28 cellular contexts compared by ENCODE assay signal in the genomic region with DNA sequence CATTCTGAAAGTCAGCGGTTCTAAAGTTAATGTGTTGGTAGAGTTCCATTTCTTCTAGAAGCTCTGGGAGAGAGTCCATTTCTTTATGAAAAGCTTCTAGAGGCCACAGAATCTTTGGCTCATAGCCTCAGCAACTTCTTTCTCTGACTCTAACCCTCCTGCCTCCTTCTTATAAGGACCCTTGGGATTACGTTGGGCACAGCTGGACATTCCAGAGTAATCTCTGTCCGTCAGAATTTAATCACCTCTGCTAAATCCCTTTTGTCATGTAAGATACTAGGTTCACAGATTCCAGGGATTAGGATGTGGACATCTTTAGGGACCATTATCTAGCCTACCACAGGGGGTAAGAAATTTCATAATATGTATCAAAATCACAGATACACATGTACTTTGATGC. TPM values are rescaled to one million over a fixed set of nuclear protein-coding genes. Genes with fewer than 3 reads are reported as not detected.
DNase-seq lines count a peak whose midpoint lies in the region; ATAC-seq and TF ChIP-seq lines count a peak whose summit lies in the region.
"Had no signal": no experiment of that assay in that cellular context is flagged by ENCODE, and none has a peak within 500 bp of the region (broad histone marks: within the 10 kb centered on the region; RNA-seq: fewer than 3 reads in every experiment).

No MANE protein-coding gene starts in this region.

- no peaks in the 10 kb centered on the region for H4K20me1 ChIP-seq in H9 (ENCODE audit: control insufficient read depth, insufficient read depth, insufficient read length)

- H3K4me2 ChIP-seq in H9 (ENCODE audit: insufficient read depth, insufficient read length, low read length) (no peak overlapping the region), mesendoderm (ENCODE audit: low read length) (no peak overlapping the region)
- H3K4me2 ChIP-seq: PC-9 had no signal

- intact Hi-C loops in naive thymus-derived CD4-positive, alpha-beta T cell (cut with micrococcal nuclease), result loop anchor here in 1 of 2 donors (10.0 kb wide), 1 partner anchor 666 kb away; no protein-coding TSS in a partner anchor

- H4K91ac ChIP-seq in H9 (ENCODE audit: insufficient read length, low read depth, low read length), result no peak overlapping the region

- H3K79me1 ChIP-seq in H9 (ENCODE audit: insufficient read depth, low read depth, low read length, poor library complexity, severe bottlenecking), result no peaks in the 10 kb centered on the region
- H3K79me1 ChIP-seq in mesendoderm (ENCODE audit: low read length), result no peaks in the 10 kb centered on the region

- H3K4me3 ChIP-seq in NT2/D1 (ENCODE audit: insufficient read length, low read depth) (no peak overlapping the region), choroid plexus epithelial cell (ENCODE audit: low read depth, low read length) (no peak overlapping the region), mesendoderm (ENCODE audit: low read length) (no peak overlapping the region)
- no peak overlapping the region for H3K4me3 ChIP-seq in naive thymus-derived CD4-positive, alpha-beta T cell (ENCODE audit: low read length)
- H3K4me3 ChIP-seq: MG63, PC-9, SJSA1 had no signal

- H3K14ac ChIP-seq in H9 (ENCODE audit: insufficient read depth, low read length), result no peak overlapping the region

- CTCF ChIA-PET in naive thymus-derived CD4-positive, alpha-beta T cell (lab: Charles Lee), result no interaction called here

- H3K9ac ChIP-seq in H9 (ENCODE audit: extremely low read depth, insufficient read length, low read length) (no peak overlapping the region), NT2/D1 (ENCODE audit: insufficient read length, low read depth) (no peak overlapping the region), mesendoderm (ENCODE audit: low read length) (no peak overlapping the region)

- no peak overlapping the region for H2AFZ ChIP-seq in H9 (ENCODE audit: low read length)
- H2AFZ ChIP-seq: PC-9 had no signal

- H2BK120ac ChIP-seq in H9 (ENCODE audit: low read depth, low read length, poor library complexity, severe bottlenecking) (no peak overlapping the region), mesendoderm (ENCODE audit: low read depth, low read length) (no peak overlapping the region)

- H3K4me1 ChIP-seq in H9 (ENCODE audit: insufficient read depth, low read length) (no peaks in the 10 kb centered on the region), NT2/D1 (ENCODE audit: insufficient read depth, insufficient read length) (no peaks in the 10 kb centered on the region), mesendoderm (ENCODE audit: control insufficient read depth, low read depth, low read length) (no peaks in the 10 kb centered on the region)
- no peaks in the 10 kb centered on the region for H3K4me1 ChIP-seq in naive thymus-derived CD4-positive, alpha-beta T cell (ENCODE audit: control insufficient read depth in 2 of 2, insufficient read depth in 2 of 2, low read length in 2 of 2)
- H3K4me1 ChIP-seq: BE2C, SJSA1 had no signal

- H2BK5ac ChIP-seq in H9 (ENCODE audit: insufficient read length, low read length), result no peak overlapping the region
- no peak overlapping the region for H2BK5ac ChIP-seq in mesendoderm (ENCODE audit: low read length)

- H3K9me3 Mint-ChIP-seq in H9, result no peaks in the 10 kb centered on the region
- H3K9me3 Mint-ChIP-seq in naive thymus-derived CD4-positive, alpha-beta T cell, result no peaks in the 10 kb centered on the region

- no peak for ATAC-seq in naive thymus-derived CD4-positive, alpha-beta T cell

- no peaks in the 10 kb centered on the region for H3K23me2 ChIP-seq in H9 (ENCODE audit: insufficient read length, low read depth, low read length, poor library complexity, severe bottlenecking)

- H3K27me3 ChIP-seq in H9 (ENCODE audit: insufficient read depth, low read length) (no peaks in the 10 kb centered on the region), NT2/D1 (ENCODE audit: insufficient read depth, insufficient read length) (no peaks in the 10 kb centered on the region), mesendoderm (ENCODE audit: insufficient read depth, low read length, poor library complexity) (no peaks in the 10 kb centered on the region)
- no peaks in the 10 kb centered on the region for H3K27me3 ChIP-seq in naive thymus-derived CD4-positive, alpha-beta T cell (ENCODE audit: control insufficient read depth in 2 of 2, insufficient read depth in 2 of 2, low read length in 2 of 2)
- H3K27me3 ChIP-seq: BE2C, MG63, SJSA1 had no signal

- no peak overlapping the region for H4K5ac ChIP-seq in H9 (ENCODE audit: insufficient read length, low read depth, low read length)
- no peak overlapping the region for H4K5ac ChIP-seq in mesendoderm (ENCODE audit: low read length)

- no peak overlapping the region for H2BK20ac ChIP-seq in H9 (ENCODE audit: low read depth, low read length, poor library complexity, severe bottlenecking)

- no peak overlapping the region for H2BK15ac ChIP-seq in H9 (ENCODE audit: low read depth, low read length)
- no peak overlapping the region for H2BK15ac ChIP-seq in mesendoderm (replicated peaks; ENCODE audit: low read depth)

- no peak overlapping the region for H2BK12ac ChIP-seq in H9 (ENCODE audit: insufficient read length, low read depth, low read length)

- H3K4ac ChIP-seq in H9 (ENCODE audit: low read depth, low read length) (no peak overlapping the region), mesendoderm (ENCODE audit: low read depth, low read length) (no peak overlapping the region)

- WGBS in H9 (ENCODE audit: extremely low coverage, insufficient read length, low lambda C conversion rate), result no CpG with 5 or more reads among the region's 3 CpGs
- WGBS in mesendoderm (ENCODE audit: extremely low coverage, insufficient coverage, low lambda C conversion rate), result no CpG with 5 or more reads among the region's 3 CpGs

- H3K56ac ChIP-seq in H9 (ENCODE audit: insufficient read length, low read depth, low read length), result no peak overlapping the region
- H3K56ac ChIP-seq in mesendoderm (ENCODE audit: low read length), result no peak overlapping the region

- POLR2A ChIA-PET in naive thymus-derived CD4-positive, alpha-beta T cell (lab: Charles Lee), result no interaction called here

- H3K36me3 Mint-ChIP-seq in H9 (ENCODE audit: insufficient read depth in 1 of 3, low read depth in 3 of 3), result peaks cover 0 to 3% (median 0%) of the 10 kb centered on the region in 3 experiments; a peak in 1 of 7 replicates
- peaks cover 7 to 44% (median 18%) of the 10 kb centered on the region in 5 donors for H3K36me3 Mint-ChIP-seq in naive thymus-derived CD4-positive, alpha-beta T cell

- DNase-seq in H9 (no peak), NT2/D1 (ENCODE audit: low read depth, low spot score) (peak; percentile 20), choroid plexus epithelial cell (ENCODE audit: low read depth) (peak; percentile 22), mesendoderm (peak; percentile 87), GM03348 (ENCODE audit: low spot score) (no peak), NCI-H2196 treated with DMSO at 0.1 percent for 48 hours (lab: John Stamatoyannopoulos, UW; ENCODE audit: unreplicated experiment) (no peak), NCI-H1694 treated with DMSO at 0.1 percent for 48 hours (lab: John Stamatoyannopoulos, UW) (no peak)
- DNase-seq in naive thymus-derived CD4-positive, alpha-beta T cell, result no peak
- DNase-seq: BE2C; CD4-positive, CD25-positive, alpha-beta regulatory T cell; COR-L47; DMS153; GDM1; H7; IMR-90; Karpas-422; MG63; NCI-H1048; NCI-H1436 treated with DMSO at 0.1 percent for 48 hours; NCI-H2081; NCI-H2171 treated with DMSO at 0.1 percent for 48 hours; NCI-H446 treated with DMSO at 0.1 percent for 48 hours; NCI-H774; PC-9 had no signal

- peaks cover 11 to 14% of the 10 kb centered on the region in 2 experiments for H3K4me1 Mint-ChIP-seq in H9
- H3K4me1 Mint-ChIP-seq in naive thymus-derived CD4-positive, alpha-beta T cell, result no peaks in the 10 kb centered on the region

- H3K27ac ChIP-seq in H9 (ENCODE audit: insufficient read length, low read depth, low read length) (no peak overlapping the region), mesendoderm (ENCODE audit: low read depth, low read length) (no peak overlapping the region)
- no peak overlapping the region for H3K27ac ChIP-seq in naive thymus-derived CD4-positive, alpha-beta T cell (ENCODE audit: low read depth, low read length)
- H3K27ac ChIP-seq: HL-60, PC-9, SJSA1 had no signal

- no peak overlapping the region for H3T11ph ChIP-seq in H9 (ENCODE audit: low read length)

- no peak overlapping the region for H3K23ac ChIP-seq in H9 (ENCODE audit: insufficient read length, low read depth, low read length)
- no peak overlapping the region for H3K23ac ChIP-seq in mesendoderm (ENCODE audit: low read length)

- H4K8ac ChIP-seq in H9 (replicated peaks; ENCODE audit: insufficient read length, low read depth, low read length) (no peak overlapping the region), mesendoderm (ENCODE audit: low read depth, low read length) (no peak overlapping the region)

- no peaks in the 10 kb centered on the region for H3K27me3 Mint-ChIP-seq in H9 (ENCODE audit: low read depth)
- H3K27me3 Mint-ChIP-seq in naive thymus-derived CD4-positive, alpha-beta T cell, result no peaks in the 10 kb centered on the region
- H3K27me3 Mint-ChIP-seq: CD4-positive, CD25-positive, alpha-beta regulatory T cell had no signal

- no peak overlapping the region for H3K4me3 Mint-ChIP-seq in H9
- no peak overlapping the region for H3K4me3 Mint-ChIP-seq in naive thymus-derived CD4-positive, alpha-beta T cell
- H3K4me3 Mint-ChIP-seq: CD4-positive, CD25-positive, alpha-beta regulatory T cell had no signal

- H3K79me2 ChIP-seq in H9 (ENCODE audit: insufficient read depth, low read length) (no peaks in the 10 kb centered on the region), mesendoderm (ENCODE audit: control insufficient read depth, insufficient read depth, low read length) (no peaks in the 10 kb centered on the region)

- TF ChIP-seq CTCF in H9 (conservative IDR thresholded peaks at IDR 0.05) (no peak), choroid plexus epithelial cell (conservative IDR thresholded peaks at IDR 0.05; ENCODE audit: low read depth, low read length) (no peak)

- H3K27ac Mint-ChIP-seq in H9, result peak overlapping the region in 2 of 3 experiments; percentile 39 to 40; a peak in 3 of 7 replicates
- no peak overlapping the region for H3K27ac Mint-ChIP-seq in naive thymus-derived CD4-positive, alpha-beta T cell
- H3K27ac Mint-ChIP-seq: CD4-positive, CD25-positive, alpha-beta regulatory T cell had no signal

- H3K9me3 ChIP-seq in H9 (ENCODE audit: control insufficient read depth, low read depth, low read length) (no peaks in the 10 kb centered on the region), NT2/D1 (ENCODE audit: insufficient read depth, low read length) (no peaks in the 10 kb centered on the region)
- H3K9me3 ChIP-seq in naive thymus-derived CD4-positive, alpha-beta T cell (ENCODE audit: control insufficient read depth in 2 of 3, low read length in 3 of 3), result no peaks in the 10 kb centered on the region
- H3K9me3 ChIP-seq: BE2C, MG63, SJSA1 had no signal

- peaks cover 7% of the 10 kb centered on the region for H3K36me3 ChIP-seq in NT2/D1 (ENCODE audit: insufficient read depth, insufficient read length, low read length)
- H3K36me3 ChIP-seq in mesendoderm (ENCODE audit: control insufficient read depth, insufficient read depth, low read length), result no peaks in the 10 kb centered on the region
- peaks cover 6 to 15% (median 7%) of the 10 kb centered on the region in 3 experiments for H3K36me3 ChIP-seq in naive thymus-derived CD4-positive, alpha-beta T cell (ENCODE audit: control insufficient read depth in 2 of 3, insufficient read depth in 3 of 3, low read length in 3 of 3)

- H2AK5ac ChIP-seq in H9 (ENCODE audit: insufficient read length, low read length) (no peak overlapping the region), mesendoderm (ENCODE audit: low read length) (no peak overlapping the region)

- no peak overlapping the region for H3K18ac ChIP-seq in H9 (ENCODE audit: insufficient read length, low read depth, low read length)
- no peak overlapping the region for H3K18ac ChIP-seq in mesendoderm (ENCODE audit: low read length)

RNA-seq across cellular contexts. Expression of a gene that starts 22.6 kb away (rescaled TPM):
- total RNA-seq in H9 (2021), result 0.33 and 0.44 TPM in 2 replicates
- polyA plus RNA-seq in mesendoderm (2013, experiment 1 of 2), result 0.04 TPM
- 0.06 TPM for polyA plus RNA-seq in mesendoderm (2013, experiment 2 of 2)
- under 1 TPM; 0.19 to 0.70 (median 0.41) TPM for total RNA-seq in naive thymus-derived CD4-positive, alpha-beta T cell
- polyA plus RNA-seq in naive thymus-derived CD4-positive, alpha-beta T cell, result under 1 TPM in 1 of 2 donors, not detected in 1; 0.12 TPM
- total RNA-seq: A172, HT1080, IMR-90 had no signal

Comparison
In these comparisons a context has a peak if more than half of its experiments do, and no peak if none do; other contexts are left out.
1. DNase-seq: peak in NT2/D1 (single experiment), choroid plexus epithelial cell (single experiment) and mesendoderm (single experiment); none in H9 (single experiment), naive thymus-derived CD4-positive, alpha-beta T cell (0 of 9), GM03348 (single experiment), NCI-H2196 treated with DMSO at 0.1 percent for 48 hours (single experiment) and NCI-H1694 treated with DMSO at 0.1 percent for 48 hours (single experiment).
2. H3K27ac Mint-ChIP-seq: peak in H9 (2 of 3); none in naive thymus-derived CD4-positive, alpha-beta T cell (0 of 9).